ENCODE assay signal across 1 cellular context in the genomic region with DNA sequence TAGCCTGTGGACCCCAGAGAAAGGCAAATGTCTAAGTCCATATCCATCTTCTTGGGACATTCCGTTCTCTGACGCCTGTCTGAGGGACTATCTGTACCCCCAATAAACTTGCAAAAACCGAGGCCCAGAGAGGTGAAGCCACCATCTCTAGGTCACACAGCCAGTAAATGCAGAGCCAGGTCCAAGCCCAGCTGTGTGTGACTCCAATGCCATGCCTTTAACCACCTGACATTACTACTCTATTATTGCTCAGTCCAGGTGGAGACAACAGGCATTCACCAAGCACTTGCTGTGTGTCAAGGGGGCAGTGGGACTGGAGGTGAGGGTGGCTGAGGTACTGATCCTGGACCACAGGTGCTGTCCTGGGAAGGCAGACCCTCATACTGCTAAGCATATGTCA.
TF ChIP-seq lines count a peak whose summit lies in the region.

No MANE protein-coding gene starts in this region.

TF ChIP-seq in K562, 482 proteins besides CTCF, POLR2A, EP300 and RAD21:
- TF ChIP-seq RBM25 (IDR thresholded peaks at IDR 0.05; ENCODE audit: low read depth, low read length, severe bottlenecking) = peak; percentile 28
- TF ChIP-seq TFAM (CRISPR knock-in tag; conservative IDR thresholded peaks at IDR 0.05) = no peak
- TF ChIP-seq, protein P1, sequence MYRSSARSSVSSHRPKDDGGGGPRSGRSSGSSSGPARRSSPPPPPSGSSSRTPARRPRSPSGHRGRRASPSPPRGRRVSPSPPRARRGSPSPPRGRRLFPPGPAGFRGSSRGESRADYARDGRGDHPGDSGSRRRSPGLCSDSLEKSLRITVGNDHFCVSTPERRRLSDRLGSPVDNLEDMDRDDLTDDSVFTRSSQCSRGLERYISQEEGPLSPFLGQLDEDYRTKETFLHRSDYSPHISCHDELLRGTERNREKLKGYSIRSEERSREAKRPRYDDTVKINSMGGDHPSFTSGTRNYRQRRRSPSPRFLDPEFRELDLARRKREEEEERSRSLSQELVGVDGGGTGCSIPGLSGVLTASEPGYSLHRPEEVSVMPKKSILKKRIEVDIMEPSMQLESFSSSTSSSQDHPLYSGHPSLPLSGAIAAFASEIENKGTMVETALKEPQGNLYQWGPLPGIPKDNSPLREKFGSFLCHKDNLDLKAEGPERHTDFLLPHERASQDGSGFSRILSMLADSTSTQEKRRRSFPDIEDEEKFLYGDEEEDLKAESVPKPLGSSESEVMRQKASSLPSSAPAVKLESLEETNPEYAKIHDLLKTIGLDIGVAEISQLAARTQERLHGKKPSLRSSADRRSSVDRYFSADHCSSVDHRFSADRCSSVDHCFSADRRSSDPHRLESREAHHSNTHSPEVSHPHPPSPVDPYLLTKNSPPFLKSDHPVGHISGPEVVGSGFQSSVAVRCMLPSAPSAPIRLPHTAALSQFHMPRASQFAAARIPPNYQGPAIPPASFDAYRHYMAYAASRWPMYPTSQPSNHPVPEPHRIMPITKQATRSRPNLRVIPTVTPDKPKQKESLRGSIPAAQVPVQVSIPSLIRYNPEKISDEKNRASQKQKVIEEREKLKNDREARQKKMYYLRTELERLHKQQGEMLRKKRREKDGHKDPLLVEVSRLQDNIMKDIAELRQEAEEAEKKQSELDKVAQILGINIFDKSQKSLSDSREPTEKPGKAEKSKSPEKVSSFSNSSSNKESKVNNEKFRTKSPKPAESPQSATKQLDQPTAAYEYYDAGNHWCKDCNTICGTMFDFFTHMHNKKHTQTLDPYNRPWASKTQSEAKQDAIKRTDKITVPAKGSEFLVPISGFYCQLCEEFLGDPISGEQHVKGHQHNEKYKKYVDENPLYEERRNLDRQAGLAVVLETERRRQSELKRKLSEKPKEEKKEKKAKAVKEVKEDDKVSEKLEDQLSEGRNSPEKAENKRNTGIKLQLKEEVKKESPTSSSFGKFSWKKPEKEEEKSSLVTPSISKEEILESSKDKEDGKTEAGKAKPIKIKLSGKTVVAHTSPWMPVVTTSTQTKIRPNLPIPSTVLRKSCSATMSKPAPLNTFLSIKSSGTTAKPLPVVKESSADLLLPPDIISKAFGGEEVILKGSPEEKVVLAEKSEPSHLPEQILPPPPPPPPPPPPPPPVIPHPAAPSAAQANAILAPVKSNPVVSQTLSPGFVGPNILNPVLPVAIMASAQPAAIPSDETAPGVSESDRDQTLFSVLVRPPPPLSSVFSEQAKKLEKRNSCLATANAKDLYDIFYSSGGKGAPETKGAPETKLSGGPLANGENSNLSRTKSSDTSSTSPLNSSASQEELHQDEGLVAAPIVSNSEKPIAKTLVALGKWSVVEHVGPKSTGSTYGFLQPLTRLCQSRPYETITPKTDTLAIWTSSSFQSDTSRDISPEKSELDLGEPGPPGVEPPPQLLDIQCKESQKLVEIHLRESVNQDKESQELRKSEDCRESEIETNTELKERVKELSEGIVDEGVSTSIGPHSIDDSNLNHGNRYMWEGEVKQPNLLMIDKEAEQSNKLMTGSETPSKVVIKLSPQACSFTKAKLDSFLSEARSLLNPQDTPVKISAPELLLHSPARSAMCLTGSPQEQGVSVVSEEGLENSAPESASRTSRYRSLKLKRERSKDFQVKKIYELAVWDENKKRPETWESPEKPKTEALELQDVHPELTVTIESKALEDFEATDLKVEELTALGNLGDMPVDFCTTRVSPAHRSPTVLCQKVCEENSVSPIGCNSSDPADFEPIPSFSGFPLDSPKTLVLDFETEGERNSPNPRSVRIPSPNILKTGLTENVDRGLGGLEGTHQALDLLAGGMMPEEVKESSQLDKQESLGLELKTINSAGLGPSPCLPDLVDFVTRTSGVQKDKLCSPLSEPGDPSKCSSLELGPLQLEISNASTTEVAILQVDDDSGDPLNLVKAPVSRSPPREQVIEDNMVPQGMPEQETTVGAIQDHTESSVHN (IDR thresholded peaks at IDR 0.05; ENCODE audit: borderline replicate concordance in 1 of 2, low read depth in 1 of 2) = no peak
- TF ChIP-seq, protein P2, sequence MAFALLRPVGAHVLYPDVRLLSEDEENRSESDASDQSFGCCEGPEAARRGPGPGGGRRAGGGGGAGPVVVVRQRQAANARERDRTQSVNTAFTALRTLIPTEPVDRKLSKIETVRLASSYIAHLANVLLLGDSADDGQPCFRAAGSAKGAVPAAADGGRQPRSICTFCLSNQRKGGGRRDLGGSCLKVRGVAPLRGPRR (CRISPR knock-in tag; IDR thresholded peaks at IDR 0.05) = no peak
- no peak for TF ChIP-seq KDM1A (IDR thresholded peaks at IDR 0.05)
- no peak for TF ChIP-seq CCAR2 (IDR thresholded peaks at IDR 0.05; ENCODE audit: low read depth, low read length)
- no peak for TF ChIP-seq KAT8 (IDR thresholded peaks at IDR 0.05; ENCODE audit: low read depth)
- peak; percentile 9; the same call in 1 of the 2 replicates for TF ChIP-seq BCOR (IDR thresholded peaks at IDR 0.05)
- TF ChIP-seq NR4A1 (CRISPR knock-in tag; IDR thresholded peaks at IDR 0.05) = no peak
- no peak for TF ChIP-seq NR4A1 (tag; IDR thresholded peaks at IDR 0.05)
- no peak for TF ChIP-seq DPF2 (IDR thresholded peaks at IDR 0.05)
- TF ChIP-seq, protein P3, sequence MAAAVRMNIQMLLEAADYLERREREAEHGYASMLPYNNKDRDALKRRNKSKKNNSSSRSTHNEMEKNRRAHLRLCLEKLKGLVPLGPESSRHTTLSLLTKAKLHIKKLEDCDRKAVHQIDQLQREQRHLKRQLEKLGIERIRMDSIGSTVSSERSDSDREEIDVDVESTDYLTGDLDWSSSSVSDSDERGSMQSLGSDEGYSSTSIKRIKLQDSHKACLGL (CRISPR knock-in tag; IDR thresholded peaks at IDR 0.05; ENCODE audit: borderline replicate concordance, poor library complexity, severe bottlenecking) = no peak
- TF ChIP-seq ZNF316 (IDR thresholded peaks at IDR 0.05) = no peak
- no peak for TF ChIP-seq FOSL1 (tag; conservative IDR thresholded peaks at IDR 0.05)
- peak; percentile 26 for TF ChIP-seq ZFP36 (IDR thresholded peaks at IDR 0.05; ENCODE audit: low read depth, low read length, partially characterized antibody)
- TF ChIP-seq TARDBP (IDR thresholded peaks at IDR 0.05) = no peak
- no peak for TF ChIP-seq L3MBTL2 (IDR thresholded peaks at IDR 0.05)
- TF ChIP-seq BDP1 (IDR thresholded peaks at IDR 0.05; ENCODE audit: insufficient read depth, insufficient read length) = no peak
- TF ChIP-seq CREM (IDR thresholded peaks at IDR 0.05; ENCODE audit: low read depth) = no peak
TF ChIP-seq in K562: peak in this region for 3.
